Comparison of ENCODE assay signal across 13 cellular contexts in genomic region chr2:113158884-113159553, GRCh38. TPM values are rescaled to one million over a fixed set of nuclear protein-coding genes. Genes with fewer than 3 reads are reported as not detected.
A peak's percentile ranks its signal among the peaks of the same experiment; 100 is the strongest.
DNase-seq lines count a peak whose midpoint lies in the region; ATAC-seq and TF ChIP-seq lines count a peak whose summit lies in the region.
"Had no signal": no experiment of that assay in that cellular context is flagged by ENCODE, and none has a peak within 500 bp of the region (broad histone marks: within the 10 kb centered on the region; RNA-seq: fewer than 3 reads in every experiment).

No MANE protein-coding gene starts in this region.

- no peak for DNase-seq in CD4-positive, alpha-beta memory T cell
- DNase-seq in M059J (ENCODE audit: low read depth) (peak; percentile 60), choroid plexus epithelial cell (ENCODE audit: low read depth) (peak; percentile 21), anterior cingulate cortex (lab: John Stamatoyannopoulos, UW) (no peak)
- DNase-seq in naive thymus-derived CD8-positive, alpha-beta T cell, result no peak
- no peak for DNase-seq in activated T-helper 2 cell treated with anti-CD3 and anti-CD28 coated beads, Interferon-gamma antibody, Interleukin-2, Interleukin-4, amounts not matched to agents 10 μg/mL and 5 μg/mL and 100 μg/mL, durations not matched to agents 14 hours and 24 hours and 36 hours (ENCODE audit: low spot score)
- DNase-seq: NCI-H187 had no signal

- peak overlapping the region in 6 of 8 donors; percentile 5 to 95 (median 56) for H3K4me3 Mint-ChIP-seq in CD4-positive, alpha-beta memory T cell
- H3K4me3 Mint-ChIP-seq in naive thymus-derived CD8-positive, alpha-beta T cell, result peak overlapping the region in 5 of 10 donors; percentile 83 to 92 (median 88)
- no peak overlapping the region for H3K4me3 Mint-ChIP-seq in activated T-helper 2 cell treated with anti-CD3 and anti-CD28 coated beads, Interferon-gamma antibody, Interleukin-2, Interleukin-4, amounts not matched to agents 10 μg/mL and 5 μg/mL and 100 μg/mL, durations not matched to agents 14 hours and 24 hours and 36 hours (ENCODE audit: low read depth)

- ATAC-seq in naive thymus-derived CD8-positive, alpha-beta T cell, result no peak
- no peak for ATAC-seq in GM19351 (IDR thresholded peaks at IDR 0.05; ENCODE audit: unreplicated experiment)
- ATAC-seq in GM18519 (IDR thresholded peaks at IDR 0.05; ENCODE audit: low FRiP score, unreplicated experiment), result no peak
- ATAC-seq: body of pancreas had no signal

- no peaks in the 10 kb centered on the region for H3K27me3 Mint-ChIP-seq in CD4-positive, alpha-beta memory T cell
- no peaks in the 10 kb centered on the region for H3K27me3 Mint-ChIP-seq in naive thymus-derived CD8-positive, alpha-beta T cell
- H3K27me3 Mint-ChIP-seq in activated T-helper 2 cell treated with anti-CD3 and anti-CD28 coated beads, Interferon-gamma antibody, Interleukin-2, Interleukin-4, amounts not matched to agents 10 μg/mL and 5 μg/mL and 100 μg/mL, durations not matched to agents 14 hours and 24 hours and 36 hours (ENCODE audit: low read depth), result peaks cover 11% of the 10 kb centered on the region

- peak overlapping the region in 3 of 7 donors; percentile 46 to 84 (median 57) for H3K27ac Mint-ChIP-seq in CD4-positive, alpha-beta memory T cell
- H3K27ac Mint-ChIP-seq in naive thymus-derived CD8-positive, alpha-beta T cell, result peak overlapping the region in 6 of 10 donors; percentile 8 to 96 (median 88)
- no peak overlapping the region for H3K27ac Mint-ChIP-seq in activated T-helper 2 cell treated with anti-CD3 and anti-CD28 coated beads, Interferon-gamma antibody, Interleukin-2, Interleukin-4, amounts not matched to agents 10 μg/mL and 5 μg/mL and 100 μg/mL, durations not matched to agents 14 hours and 24 hours and 36 hours

- no peaks in the 10 kb centered on the region for H3K9me3 Mint-ChIP-seq in CD4-positive, alpha-beta memory T cell
- no peaks in the 10 kb centered on the region for H3K9me3 Mint-ChIP-seq in naive thymus-derived CD8-positive, alpha-beta T cell
- H3K9me3 Mint-ChIP-seq in activated T-helper 2 cell treated with anti-CD3 and anti-CD28 coated beads, Interferon-gamma antibody, Interleukin-2, Interleukin-4, amounts not matched to agents 10 μg/mL and 5 μg/mL and 100 μg/mL, durations not matched to agents 14 hours and 24 hours and 36 hours, result no peaks in the 10 kb centered on the region
- H3K9me3 Mint-ChIP-seq: T-helper 2 cell treated with Interferon-gamma antibody and Interleukin-4, amounts not matched to agents 5 μg/mL and 100 μg/mL, for 36 hours had no signal

- intact Hi-C loops in CD4-positive, alpha-beta memory T cell (cut with micrococcal nuclease), result no loop called here
- intact Hi-C loops in activated T-helper 2 cell treated with anti-CD3 and anti-CD28 coated beads, Interferon-gamma antibody, Interleukin-2, Interleukin-4, amounts not matched to agents 10 μg/mL and 5 μg/mL and 100 μg/mL, durations not matched to agents 14 hours and 24 hours and 36 hours (cut with micrococcal nuclease), result loop anchor here (1.0 to 2.0 kb wide), 2 partner anchors 8 to 20 kb away; no protein-coding TSS in a partner anchor

- TF ChIP-seq CTCF in choroid plexus epithelial cell (conservative IDR thresholded peaks at IDR 0.05; ENCODE audit: low read depth, low read length), result no peak

- peaks cover 33% of the 10 kb centered on the region for H3K4me1 ChIP-seq in CD4-positive, alpha-beta memory T cell (ENCODE audit: insufficient read depth, low read length)

- peaks cover 21 to 38% (median 33%) of the 10 kb centered on the region in 4 donors for H3K4me1 Mint-ChIP-seq in CD4-positive, alpha-beta memory T cell
- peaks cover 15 to 44% (median 37%) of the 10 kb centered on the region in 4 donors for H3K4me1 Mint-ChIP-seq in naive thymus-derived CD8-positive, alpha-beta T cell
- H3K4me1 Mint-ChIP-seq in activated T-helper 2 cell treated with anti-CD3 and anti-CD28 coated beads, Interferon-gamma antibody, Interleukin-2, Interleukin-4, amounts not matched to agents 10 μg/mL and 5 μg/mL and 100 μg/mL, durations not matched to agents 14 hours and 24 hours and 36 hours (ENCODE audit: low read depth), result peaks cover 26% of the 10 kb centered on the region

- no peaks in the 10 kb centered on the region for H3K9me3 ChIP-seq in CD4-positive, alpha-beta memory T cell (ENCODE audit: control insufficient read depth in 1 of 2, low read length in 2 of 2)
- H3K9me3 ChIP-seq: body of pancreas had no signal

- CTCF ChIA-PET in CD4-positive, alpha-beta memory T cell (lab: Charles Lee; ENCODE audit: partially characterized antibody), result interaction anchor here (0.6 to 5.0 kb wide), 10 partner anchors 8 to 91 kb away, joined by 3 to 94 read pairs (median 6); partner anchors contain the start of gene PSD4

- H3K36me3 Mint-ChIP-seq in CD4-positive, alpha-beta memory T cell, result peaks cover 0 to 5% of the 10 kb centered on the region in 2 donors
- no peaks in the 10 kb centered on the region for H3K36me3 Mint-ChIP-seq in naive thymus-derived CD8-positive, alpha-beta T cell
- peaks cover 3% of the 10 kb centered on the region for H3K36me3 Mint-ChIP-seq in activated T-helper 2 cell treated with anti-CD3 and anti-CD28 coated beads, Interferon-gamma antibody, Interleukin-2, Interleukin-4, amounts not matched to agents 10 μg/mL and 5 μg/mL and 100 μg/mL, durations not matched to agents 14 hours and 24 hours and 36 hours (ENCODE audit: low read depth)

- POLR2A ChIA-PET in CD4-positive, alpha-beta memory T cell (lab: Charles Lee; ENCODE audit: partially characterized antibody), result interaction anchor here (1.8 to 7.0 kb wide), 4 partner anchors 9 to 40 kb away, joined by 6 to 209 read pairs (median 18); partner anchors contain the start of gene PSD4
- POLR2A ChIA-PET in naive thymus-derived CD8-positive, alpha-beta T cell (lab: Charles Lee), result interaction anchor here (1.4 to 14.7 kb wide), 3 partner anchors 16 to 45 kb away, joined by 6 to 318 read pairs (median 33); partner anchors contain the start of gene PSD4

- no peak overlapping the region for H3K27ac ChIP-seq in CD4-positive, alpha-beta memory T cell (ENCODE audit: low read depth, low read length)

- H3K36me3 ChIP-seq in CD4-positive, alpha-beta memory T cell (ENCODE audit: insufficient read depth, low read length), result no peaks in the 10 kb centered on the region

- H3K27me3 ChIP-seq in CD4-positive, alpha-beta memory T cell (ENCODE audit: insufficient read depth, low read length), result no peaks in the 10 kb centered on the region
- H3K27me3 ChIP-seq: body of pancreas had no signal

- no peak overlapping the region for H3K4me3 ChIP-seq in CD4-positive, alpha-beta memory T cell (ENCODE audit: low read length in 2 of 2)
- no peak overlapping the region for H3K4me3 ChIP-seq in choroid plexus epithelial cell (ENCODE audit: low read depth, low read length)

RNA-seq across cellular contexts. Expression of gene PSD4, which starts 14.8 kb away (rescaled TPM):
- 100 to 1,000 TPM in 1 of 2 experiments, 10 to 100 TPM in 1; 100.0 to 101 TPM for total RNA-seq in CD4-positive, alpha-beta memory T cell
- 10 to 100 TPM; 11.9 to 32.8 TPM for polyA plus RNA-seq in CD4-positive, alpha-beta memory T cell
- total RNA-seq in M059J (2014; rRNA removed; shearing (Covaris generic)), result 6.4 and 14.7 TPM in 2 replicates
- 100 to 1,000 TPM; 118 to 124 TPM for total RNA-seq in naive thymus-derived CD8-positive, alpha-beta T cell
- 10 to 100 TPM; 22.8 to 44.1 (median 29.9) TPM for polyA plus RNA-seq in naive thymus-derived CD8-positive, alpha-beta T cell
- 313 and 319 TPM in 2 replicates for total RNA-seq in activated T-helper 2 cell treated with anti-CD3 and anti-CD28 coated beads, Interferon-gamma antibody, Interleukin-2, Interleukin-4, amounts not matched to agents 10 μg/mL and 5 μg/mL and 100 μg/mL, durations not matched to agents 14 hours and 24 hours and 36 hours

RNA-seq across cellular contexts. Expression of gene IL1RN, which starts 31.6 kb away (rescaled TPM):
- total RNA-seq in CD4-positive, alpha-beta memory T cell, result 1 to 10 TPM; 2.4 TPM
- polyA plus RNA-seq in CD4-positive, alpha-beta memory T cell, result not detected
- 0.05 TPM in 1 of 2 replicates, not detected in the other for total RNA-seq in M059J (2014; rRNA removed; shearing (Covaris generic))
- 1 to 10 TPM in 1 of 2 experiments, not detected in 1; 1.2 TPM for total RNA-seq in naive thymus-derived CD8-positive, alpha-beta T cell
- polyA plus RNA-seq in naive thymus-derived CD8-positive, alpha-beta T cell, result not detected
- 13.2 and 15.9 TPM in 2 replicates for total RNA-seq in activated T-helper 2 cell treated with anti-CD3 and anti-CD28 coated beads, Interferon-gamma antibody, Interleukin-2, Interleukin-4, amounts not matched to agents 10 μg/mL and 5 μg/mL and 100 μg/mL, durations not matched to agents 14 hours and 24 hours and 36 hours
- total RNA-seq: myocyte, OCI-LY7 had no signal

Comparison
In these comparisons a context has a peak if more than half of its experiments do, and no peak if none do; other contexts are left out.
1. DNase-seq: peak in M059J (single experiment) and choroid plexus epithelial cell (single experiment); none in CD4-positive, alpha-beta memory T cell (0 of 5), naive thymus-derived CD8-positive, alpha-beta T cell (0 of 10), anterior cingulate cortex (0 of 58) and activated T-helper 2 cell treated with anti-CD3 and anti-CD28 coated beads, Interferon-gamma antibody, Interleukin-2, Interleukin-4, amounts not matched to agents 10 μg/mL and 5 μg/mL and 100 μg/mL, durations not matched to agents 14 hours and 24 hours and 36 hours (single experiment).